25 cellular contexts compared by ENCODE assay signal in genomic region chr1:22457836-22458235, GRCh38.
"Had no signal": no experiment of that assay in that cellular context is flagged by ENCODE, and none has a peak within 500 bp of the region (broad histone marks: within the 10 kb centered on the region; RNA-seq: fewer than 3 reads in every experiment).

No MANE protein-coding gene starts in this region.

- H2AFZ ChIP-seq: PC-9 had no signal

- DNase-seq: activated CD4-positive, alpha-beta memory T cell treated with anti-CD3 and anti-CD28 coated beads, Interleukin-2, amount 10 ng/mL, durations not matched to agents 7 days and 5 days; activated CD4-positive, alpha-beta T cell treated with anti-CD3 and anti-CD28 coated beads for 36 hours; activated CD4-positive, alpha-beta T cell treated with anti-CD3 and anti-CD28 coated beads, Interleukin-2, amount 50 U/mL, for 1 hour; activated CD4-positive, CD25-positive, alpha-beta regulatory T cell; activated gamma-delta T cell; activated naive CD4-positive, alpha-beta T cell treated with anti-CD3 and anti-CD28 coated beads for 36 hours; activated T-cell treated with anti-CD3 and anti-CD28 coated beads for 4 hours; activated T-cell treated with anti-CD3 and anti-CD28 coated beads, Interleukin-2, amount 50 U/mL, for 48 hours; amygdala; brain microvascular endothelial cell; KG1; MG63; MV-4-11; NCI-H1417 treated with DMSO at 0.1 percent for 48 hours; NCI-H1694; NCI-H2029; NCI-H2107; NCI-H2171 treated with DMSO at 0.1 percent for 48 hours; NCI-H510A treated with DMSO at 0.1 percent for 48 hours; PC-9; T-cell had no signal

- H3K9me3 ChIP-seq: MG63 had no signal

- H3K36me3 ChIP-seq: brain microvascular endothelial cell, cardiac muscle cell, MG63 had no signal

- H3K27me3 ChIP-seq: brain microvascular endothelial cell, cardiac muscle cell, MG63 had no signal

- H3K27ac ChIP-seq: brain microvascular endothelial cell, cardiac muscle cell, PC-9, SK-N-MC, VCaP had no signal

- ATAC-seq: activated CD4-positive, alpha-beta T cell treated with anti-CD3 and anti-CD28 coated beads for 36 hours; activated T-helper 17 cell treated with anti-CD3 and anti-CD28 coated beads, Interleukin-2, amount 50 U/mL, for 72 hours; T-cell had no signal

- H3K4me3 ChIP-seq: cardiac muscle cell, MG63, PC-9, SK-N-MC had no signal

- H3K4me2 ChIP-seq: PC-9 had no signal
